21 cellular contexts compared by ENCODE assay signal in the genomic region with DNA sequence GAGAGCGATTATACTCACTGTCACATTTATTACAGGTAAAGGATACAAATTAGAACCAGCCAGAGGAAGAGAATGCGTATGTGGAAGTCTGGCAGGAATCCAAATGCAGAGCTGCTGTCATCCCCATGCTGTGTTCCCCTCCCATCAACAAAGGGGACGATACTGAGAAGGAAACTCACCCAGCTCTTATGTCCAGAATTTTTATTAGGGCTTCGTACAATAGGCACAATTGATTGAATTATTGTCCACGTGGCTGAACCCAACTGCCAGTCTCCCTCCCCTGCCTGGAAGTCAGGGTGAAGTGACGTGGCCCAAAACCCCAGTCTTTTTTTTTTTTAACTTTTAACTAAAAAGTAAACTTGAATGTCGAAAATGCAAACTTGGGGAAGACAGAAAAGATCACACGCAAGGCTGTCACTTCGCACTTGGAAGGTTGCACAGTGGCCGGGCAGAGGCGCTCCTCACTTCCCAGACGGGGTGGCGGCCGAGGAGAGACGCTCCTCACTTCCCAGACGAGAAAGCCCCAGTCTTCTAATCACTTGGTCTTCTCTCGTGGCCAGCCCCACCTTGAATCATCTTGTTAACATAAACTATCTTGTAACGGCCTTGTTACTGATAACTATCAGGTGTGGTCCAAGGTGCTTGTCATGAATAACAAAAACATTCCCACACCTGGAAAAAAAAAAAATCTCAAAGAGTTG. TPM values are rescaled to one million over a fixed set of nuclear protein-coding genes. Genes with fewer than 3 reads are reported as not detected.
DNase-seq lines count a peak whose midpoint lies in the region; ATAC-seq and TF ChIP-seq lines count a peak whose summit lies in the region.
"Had no signal": no experiment of that assay in that cellular context is flagged by ENCODE, and none has a peak within 500 bp of the region (broad histone marks: within the 10 kb centered on the region; RNA-seq: fewer than 3 reads in every experiment).

No MANE protein-coding gene starts in this region.

- no peak for TF ChIP-seq POLR2A in Peyer's patch (IDR thresholded peaks at IDR 0.05)

- H3K4me3 ChIP-seq in foreskin fibroblast (ENCODE audit: low read depth in 1 of 2, low read length in 2 of 2) = no peak overlapping the region
- H3K4me3 ChIP-seq in Peyer's patch = no peak overlapping the region
- H3K4me3 ChIP-seq: cardiac muscle cell had no signal

- peaks cover 0 to 13% (median 0%) of the 10 kb centered on the region in 4 donors for H3K4me1 ChIP-seq in Peyer's patch

- ATAC-seq in HG02798 (IDR thresholded peaks at IDR 0.05; ENCODE audit: poor library complexity, unreplicated experiment) = no peak

- no peaks in the 10 kb centered on the region for H3K9me3 ChIP-seq in Peyer's patch

- TF ChIP-seq CTCF in 22Rv1 (IDR thresholded peaks at IDR 0.05) (no peak), foreskin fibroblast (IDR thresholded peaks at IDR 0.05; ENCODE audit: low read depth, low read length) (no peak), Peyer's patch (IDR thresholded peaks at IDR 0.05) (no peak)

- H3K36me3 ChIP-seq in Peyer's patch = no peaks in the 10 kb centered on the region
- H3K36me3 ChIP-seq: cardiac muscle cell had no signal

- H3K27me3 ChIP-seq in Peyer's patch = no peaks in the 10 kb centered on the region
- H3K27me3 ChIP-seq: cardiac muscle cell had no signal

- peak in 2 of 3 experiments; percentile 13 to 95 for DNase-seq in NCI-H1417 (lab: John Stamatoyannopoulos, UW)
- DNase-seq in NCI-H748 (lab: John Stamatoyannopoulos, UW; ENCODE audit: unreplicated experiment) = peak; percentile 86
- peak; percentile 55 for DNase-seq in mesenteric fat pad (ENCODE audit: low spot score)
- DNase-seq in foreskin fibroblast = no peak
- DNase-seq in superior temporal gyrus (ENCODE audit: extremely low spot score) = no peak
- DNase-seq in Peyer's patch = no peak
- DNase-seq: activated CD4-positive, alpha-beta T cell treated with anti-CD3 and anti-CD28 coated beads, Interleukin-2, amount 50 U/mL, for 4 hours; activated gamma-delta T cell treated with Interleukin-2 at 50 U/mL for 16 hours; activated T-cell treated with anti-CD3 and anti-CD28 coated beads for 4 hours; CD4-positive, CD25-positive, alpha-beta regulatory T cell; dermis blood vessel endothelial cell; KBM-7; kidney; MV-4-11; NCI-H446 treated with DMSO at 0.1 percent for 48 hours; nephron progenitor cell; stimulated activated CD4-positive, alpha-beta T cell treated with anti-CD3 and anti-CD28 coated beads, Interleukin-15, amount 100 ng/mL, for 24 hours had no signal

- H3K27ac ChIP-seq in 22Rv1 (peak overlapping the region; percentile 87), Peyer's patch (no peak overlapping the region)
- H3K27ac ChIP-seq: cardiac muscle cell, VCaP had no signal

RNA-seq across cellular contexts. Expression of a gene that starts 40.0 kb away (rescaled TPM):
- total RNA-seq in mesenteric fat pad = 66.2 TPM
- 100 to 1,000 TPM in 1 of 4 donors, 10 to 100 TPM in 3; 35.6 to 112 (median 46.4) TPM for total RNA-seq in Peyer's patch

Comparison
In these comparisons a context has a peak if more than half of its experiments do, and no peak if none do; other contexts are left out.
1. DNase-seq: peak in NCI-H1417 (2 of 3), NCI-H748 (single experiment) and mesenteric fat pad (single experiment); none in foreskin fibroblast (0 of 2), superior temporal gyrus (single experiment) and Peyer's patch (0 of 3).